8 cellular contexts compared by ENCODE assay signal in genomic region chr12:48286665-48287064, GRCh38.
DNase-seq lines count a peak whose midpoint lies in the region; ATAC-seq, FAIRE-seq and TF ChIP-seq lines count a peak whose summit lies in the region.

No MANE protein-coding gene starts in this region.

- 11 to 12% methylated on average over 3 of the region's 3 CpGs for WGBS in GM23248 (ENCODE audit: low coverage in 1 of 2, low lambda C conversion rate in 2 of 2, missing lambda C conversion rate in 2 of 2), 2 experiments
- 13 to 19% methylated on average over 3 of the region's 3 CpGs for WGBS in gastroesophageal sphincter (ENCODE audit: low coverage in 1 of 2), 2 donors

- peaks cover 10% of the 10 kb centered on the region for H3K4me1 Mint-ChIP-seq in activated CD4-positive, alpha-beta memory T cell treated with anti-CD3 and anti-CD28 coated beads, Interleukin-2, amount 10 ng/mL, durations not matched to agents 7 days and 5 days

- no peaks in the 10 kb centered on the region for H3K9me2 ChIP-seq in GM23248 (ENCODE audit: insufficient read depth)

- TF ChIP-seq POLR2A in gastroesophageal sphincter (IDR thresholded peaks at IDR 0.05): no peak

- in situ Hi-C loops in GM23248 (cut with MboI): no loop called here

- DNase-seq in BE2C (no peak), GM23248 (peak; percentile 17), kidney (no peak), UCSD-AML1 (lab: John Stamatoyannopoulos, UW; ENCODE audit: unreplicated experiment) (no peak), sciatic nerve (ENCODE audit: low spot score) (no peak), anterior cingulate cortex (lab: John Stamatoyannopoulos, UW) (no peak)
- DNase-seq in activated CD4-positive, alpha-beta memory T cell treated with anti-CD3 and anti-CD28 coated beads, Interleukin-2, amount 10 ng/mL, durations not matched to agents 7 days and 5 days: no peak

- no peaks in the 10 kb centered on the region for H3K36me3 Mint-ChIP-seq in activated CD4-positive, alpha-beta memory T cell treated with anti-CD3 and anti-CD28 coated beads, Interleukin-2, amount 10 ng/mL, durations not matched to agents 7 days and 5 days (ENCODE audit: low read depth)

- H3K27ac ChIP-seq in GM23248: no peak overlapping the region
- no peak overlapping the region for H3K27ac ChIP-seq in kidney (ENCODE audit: low read depth in 2 of 2, low read length in 2 of 2)
- H3K27ac ChIP-seq in gastroesophageal sphincter: no peak overlapping the region

- H3F3A ChIP-seq in GM23248 (ENCODE audit: insufficient read depth): no peaks in the 10 kb centered on the region

- peaks cover 3% of the 10 kb centered on the region for H3K9me3 Mint-ChIP-seq in activated CD4-positive, alpha-beta memory T cell treated with anti-CD3 and anti-CD28 coated beads, Interleukin-2, amount 10 ng/mL, durations not matched to agents 7 days and 5 days

- POLR2A ChIA-PET in activated CD4-positive, alpha-beta memory T cell treated with anti-CD3 and anti-CD28 coated beads, Interleukin-2, amount 10 ng/mL, durations not matched to agents 7 days and 5 days (lab: Charles Lee): interaction anchor here (1.1 to 1.5 kb wide), 2 partner anchors 11 to 89 kb away, joined by 3 to 4 read pairs; no protein-coding TSS in a partner anchor

- H3K27ac Mint-ChIP-seq in activated CD4-positive, alpha-beta memory T cell treated with anti-CD3 and anti-CD28 coated beads, Interleukin-2, amount 10 ng/mL, durations not matched to agents 7 days and 5 days: peak overlapping the region; percentile 70

- H3K27me3 ChIP-seq in BE2C (peaks cover 6% of the 10 kb centered on the region), GM23248 (replicated peaks; ENCODE audit: insufficient read depth) (no peaks in the 10 kb centered on the region; the same call in 1 of the 2 replicates), gastroesophageal sphincter (peaks cover 7% of the 10 kb centered on the region)

- H3K4me3 ChIP-seq in BE2C (ENCODE audit: low read depth, low read length) (no peak overlapping the region), GM23248 (no peak overlapping the region), kidney (ENCODE audit: low read length in 2 of 2) (no peak overlapping the region), gastroesophageal sphincter (no peak overlapping the region)

- no peak for TF ChIP-seq EP300 in gastroesophageal sphincter (IDR thresholded peaks at IDR 0.05)

- peak; percentile 63 for TF ChIP-seq CTCF in BE2C (IDR thresholded peaks at IDR 0.05; ENCODE audit: low read depth, low read length)
- peak; percentile 28 for TF ChIP-seq CTCF in kidney (IDR thresholded peaks at IDR 0.05; ENCODE audit: borderline replicate concordance, extremely low read depth, insufficient read depth)
- peak in 1 of 4 experiments; percentile 37 for TF ChIP-seq CTCF in gastroesophageal sphincter (IDR thresholded peaks at IDR 0.05)

- H3K9ac ChIP-seq in GM23248 (no peak overlapping the region), kidney (ENCODE audit: low read length in 2 of 2) (no peak overlapping the region)

- H3K9me3 ChIP-seq in BE2C (no peaks in the 10 kb centered on the region), GM23248 (ENCODE audit: low read depth) (no peaks in the 10 kb centered on the region), kidney (ENCODE audit: control insufficient read depth in 1 of 2, low read length in 2 of 2) (no peaks in the 10 kb centered on the region), gastroesophageal sphincter (no peaks in the 10 kb centered on the region)

- H3K27me3 Mint-ChIP-seq in activated CD4-positive, alpha-beta memory T cell treated with anti-CD3 and anti-CD28 coated beads, Interleukin-2, amount 10 ng/mL, durations not matched to agents 7 days and 5 days: peaks cover 5% of the 10 kb centered on the region

- no peak overlapping the region for H3K4me3 Mint-ChIP-seq in activated CD4-positive, alpha-beta memory T cell treated with anti-CD3 and anti-CD28 coated beads, Interleukin-2, amount 10 ng/mL, durations not matched to agents 7 days and 5 days

- no peaks in the 10 kb centered on the region for H4K20me1 ChIP-seq in GM23248 (ENCODE audit: insufficient read depth)

- intact Hi-C loops in kidney (cut with DNase I): no loop called here
- intact Hi-C loops in sciatic nerve (cut with DNase I): no loop called here

- H3K36me3 ChIP-seq in BE2C (no peaks in the 10 kb centered on the region), GM23248 (ENCODE audit: low read depth) (no peaks in the 10 kb centered on the region), kidney (ENCODE audit: control insufficient read depth in 1 of 2, insufficient read depth in 2 of 2, low read length in 2 of 2) (no peaks in the 10 kb centered on the region), gastroesophageal sphincter (no peaks in the 10 kb centered on the region)

- no peak overlapping the region for H3K4me2 ChIP-seq in GM23248 (ENCODE audit: unreplicated experiment)

- H2AFZ ChIP-seq in GM23248: no peak overlapping the region

- H3K4me1 ChIP-seq in BE2C (no peaks in the 10 kb centered on the region), GM23248 (ENCODE audit: insufficient read depth) (no peaks in the 10 kb centered on the region), kidney (ENCODE audit: control insufficient read depth in 1 of 2, insufficient read depth in 1 of 2, low read depth in 1 of 2, low read length in 2 of 2) (no peaks in the 10 kb centered on the region), gastroesophageal sphincter (no peaks in the 10 kb centered on the region)

- no peaks in the 10 kb centered on the region for H3K79me2 ChIP-seq in GM23248 (ENCODE audit: insufficient read depth)

- CTCF ChIA-PET in activated CD4-positive, alpha-beta memory T cell treated with anti-CD3 and anti-CD28 coated beads, Interleukin-2, amount 10 ng/mL, durations not matched to agents 7 days and 5 days (lab: Charles Lee): no interaction called here

- ATAC-seq in sciatic nerve: no peak
- no peak for ATAC-seq in gastroesophageal sphincter

- FAIRE-seq in kidney (lab: Jason Lieb, UNC): no peak
